Comparison of ENCODE assay signal across 29 cellular contexts in the genomic region with DNA sequence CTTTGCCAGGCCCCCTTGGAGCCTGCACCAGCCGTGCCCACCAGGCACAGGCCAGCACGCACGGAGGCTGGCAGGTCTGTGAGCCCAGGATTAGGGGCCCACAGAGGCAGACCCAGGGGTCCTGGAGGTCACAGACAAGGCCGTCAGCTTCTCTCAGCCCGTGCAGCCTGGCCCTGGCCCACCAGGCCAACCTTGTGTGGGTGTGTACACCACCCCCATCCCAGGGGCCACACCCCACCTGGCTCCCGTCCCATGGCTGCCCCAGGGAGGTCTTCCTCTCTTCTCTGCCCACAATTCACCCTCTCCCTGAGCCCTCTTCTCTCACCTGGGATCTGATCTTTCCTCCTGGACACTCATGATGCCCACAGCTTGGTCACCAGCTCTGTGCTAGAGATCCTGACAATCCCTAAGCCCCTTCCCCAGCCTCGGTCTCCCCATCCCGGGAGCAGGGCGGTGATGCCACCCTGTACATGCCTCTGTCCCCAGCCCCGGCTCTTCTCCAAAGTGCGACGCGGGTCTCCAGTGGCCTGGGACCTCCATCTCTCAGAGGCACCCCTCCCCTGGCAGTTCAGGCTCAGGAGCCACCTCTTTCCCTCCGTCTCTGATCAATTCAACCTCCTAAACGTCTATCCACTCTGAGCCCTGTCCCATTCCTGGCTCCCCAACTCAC. TPM values are rescaled to one million over a fixed set of nuclear protein-coding genes. Genes with fewer than 3 reads are reported as not detected.
A peak's percentile ranks its signal among the peaks of the same experiment; 100 is the strongest.
DNase-seq lines count a peak whose midpoint lies in the region; TF ChIP-seq lines count a peak whose summit lies in the region.
"Had no signal": no experiment of that assay in that cellular context is flagged by ENCODE, and none has a peak within 500 bp of the region (broad histone marks: within the 10 kb centered on the region; RNA-seq: fewer than 3 reads in every experiment).

No MANE protein-coding gene starts in this region.

- H3K9me3 Mint-ChIP-seq in activated naive CD4-positive, alpha-beta T cell treated with anti-CD3 and anti-CD28 coated beads, Interleukin-2, amount 50 U/mL, for 24 hours = no peaks in the 10 kb centered on the region
- peaks cover 4% of the 10 kb centered on the region for H3K9me3 Mint-ChIP-seq in activated T-helper 1 cell treated with anti-CD3 and anti-CD28 coated beads, Interleukin-12 subunit alpha, Interleukin-12 subunit beta, Interleukin-2, Interleukin-4 antibody, amounts not matched to agents 30 ng/mL and 10 ng/mL and 1 ng/mL, durations not matched to agents 14 hours and 24 hours and 36 hours
- peaks cover 37% of the 10 kb centered on the region for H3K9me3 Mint-ChIP-seq in nephron progenitor cell
- H3K9me3 Mint-ChIP-seq in type B pancreatic cell = peaks cover 8% of the 10 kb centered on the region

- no peak overlapping the region for H3K4me3 Mint-ChIP-seq in activated naive CD4-positive, alpha-beta T cell treated with anti-CD3 and anti-CD28 coated beads, Interleukin-2, amount 50 U/mL, for 24 hours
- no peak overlapping the region for H3K4me3 Mint-ChIP-seq in activated T-helper 1 cell treated with anti-CD3 and anti-CD28 coated beads, Interleukin-12 subunit alpha, Interleukin-12 subunit beta, Interleukin-2, Interleukin-4 antibody, amounts not matched to agents 30 ng/mL and 10 ng/mL and 1 ng/mL, durations not matched to agents 14 hours and 24 hours and 36 hours
- H3K4me3 Mint-ChIP-seq in nephron progenitor cell (peak overlapping the region; percentile 18), type B pancreatic cell (peak overlapping the region; percentile 77)
- H3K4me3 Mint-ChIP-seq: activated CD8-positive, alpha-beta memory T cell treated with anti-CD3 and anti-CD28 coated beads, Interleukin-2, amount 10 ng/mL, durations not matched to agents 7 days and 5 days; activated T-cell treated with anti-CD3 and anti-CD28 coated beads, Interleukin-2, amount 50 U/mL, for 4 hours had no signal

- peak overlapping the region; percentile 47 for H3K27ac Mint-ChIP-seq in activated naive CD4-positive, alpha-beta T cell treated with anti-CD3 and anti-CD28 coated beads, Interleukin-2, amount 50 U/mL, for 24 hours
- peak overlapping the region; percentile 76 for H3K27ac Mint-ChIP-seq in activated T-helper 1 cell treated with anti-CD3 and anti-CD28 coated beads, Interleukin-12 subunit alpha, Interleukin-12 subunit beta, Interleukin-2, Interleukin-4 antibody, amounts not matched to agents 30 ng/mL and 10 ng/mL and 1 ng/mL, durations not matched to agents 14 hours and 24 hours and 36 hours
- H3K27ac Mint-ChIP-seq in nephron progenitor cell = no peak overlapping the region
- peak overlapping the region; percentile 82 for H3K27ac Mint-ChIP-seq in type B pancreatic cell
- H3K27ac Mint-ChIP-seq: activated CD8-positive, alpha-beta memory T cell treated with anti-CD3 and anti-CD28 coated beads, Interleukin-2, amount 10 ng/mL, durations not matched to agents 7 days and 5 days; memory B cell had no signal

- no peak overlapping the region for H3K4me2 ChIP-seq in mesenchymal stem cell (ENCODE audit: low read length, poor library complexity, severe bottlenecking)

- TF ChIP-seq CTCF in nephron progenitor cell (IDR thresholded peaks at IDR 0.05) (no peak), type B pancreatic cell (conservative IDR thresholded peaks at IDR 0.05) (no peak)

- H3K9ac ChIP-seq in mesenchymal stem cell (ENCODE audit: low read length) = no peak overlapping the region

- H3K79me1 ChIP-seq in mesenchymal stem cell (replicated peaks; ENCODE audit: low read length, poor library complexity, severe bottlenecking) = peaks cover 2% of the 10 kb centered on the region

- H3K36me3 Mint-ChIP-seq in activated naive CD4-positive, alpha-beta T cell treated with anti-CD3 and anti-CD28 coated beads, Interleukin-2, amount 50 U/mL, for 24 hours = no peaks in the 10 kb centered on the region
- H3K36me3 Mint-ChIP-seq in activated T-helper 1 cell treated with anti-CD3 and anti-CD28 coated beads, Interleukin-12 subunit alpha, Interleukin-12 subunit beta, Interleukin-2, Interleukin-4 antibody, amounts not matched to agents 30 ng/mL and 10 ng/mL and 1 ng/mL, durations not matched to agents 14 hours and 24 hours and 36 hours (ENCODE audit: low read depth) = peaks cover 1% of the 10 kb centered on the region
- H3K36me3 Mint-ChIP-seq in nephron progenitor cell (ENCODE audit: low read depth) (peaks cover 14% of the 10 kb centered on the region), type B pancreatic cell (peaks cover 8% of the 10 kb centered on the region)
- H3K36me3 Mint-ChIP-seq: activated CD8-positive, alpha-beta memory T cell treated with anti-CD3 and anti-CD28 coated beads, Interleukin-2, amount 10 ng/mL, durations not matched to agents 7 days and 5 days; CD4-positive, alpha-beta memory T cell had no signal

- no peak overlapping the region for H3K27ac ChIP-seq in mesenchymal stem cell (ENCODE audit: low read length, poor library complexity, severe bottlenecking)
- H3K27ac ChIP-seq: skin epidermis, testis, uterus had no signal

- H3K4me1 ChIP-seq in mesenchymal stem cell (ENCODE audit: control insufficient read depth, insufficient read depth, low read depth, low read length) = peaks cover 27% of the 10 kb centered on the region

- no peak overlapping the region for H4K91ac ChIP-seq in mesenchymal stem cell (ENCODE audit: low read length)

- H4K8ac ChIP-seq in mesenchymal stem cell (ENCODE audit: low read length) = no peak overlapping the region

- no peak for DNase-seq in activated naive CD4-positive, alpha-beta T cell (lab: John Stamatoyannopoulos, UW)
- DNase-seq in activated T-helper 1 cell treated with anti-CD3 and anti-CD28 coated beads, Interleukin-12 subunit alpha, Interleukin-12 subunit beta, Interleukin-2, Interleukin-4 antibody, amounts not matched to agents 30 ng/mL and 10 ng/mL and 1 ng/mL, durations not matched to agents 14 hours and 24 hours and 36 hours (ENCODE audit: low spot score) = no peak
- DNase-seq in nephron progenitor cell (no peak), type B pancreatic cell (ENCODE audit: extremely low spot score, unreplicated experiment) (no peak), mesenchymal stem cell (no peak), GOT3 (lab: John Stamatoyannopoulos, UW) (no peak), NCI-H1092 (lab: John Stamatoyannopoulos, UW) (no peak)
- DNase-seq: activated CD4-positive, alpha-beta T cell treated with anti-CD3 and anti-CD28 coated beads, Interleukin-2, amount 50 U/mL, for 4 hours; activated CD4-positive, CD25-positive, alpha-beta regulatory T cell; activated CD8-positive, alpha-beta memory T cell treated with anti-CD3 and anti-CD28 coated beads, Interleukin-2, amount 10 ng/mL, durations not matched to agents 7 days and 5 days; activated T-cell treated with anti-CD3 and anti-CD28 coated beads, Interleukin-2, amount 50 U/mL, for 4 hours; AML-193; CD4-positive, alpha-beta memory T cell; hypothalamus; Kasumi-1; left colon; MV-4-11; NCI-H146; NCI-H446; NCI-H774; SIG-M5; stimulated activated naive CD4-positive, alpha-beta T cell treated with Interleukin-2 at 50 U/mL for 16 hours; testis; uterus had no signal

- H3K9me3 ChIP-seq in mesenchymal stem cell (ENCODE audit: control insufficient read depth, low read length) = peaks cover 9% of the 10 kb centered on the region
- H3K9me3 ChIP-seq: testis, uterus had no signal

- WGBS in mesenchymal stem cell = 89% methylated on average over 15 of the region's 15 CpGs

- H3K4ac ChIP-seq in mesenchymal stem cell (ENCODE audit: low read depth in 1 of 2, low read length in 2 of 2) = no peak overlapping the region

- H3K27me3 ChIP-seq in mesenchymal stem cell (ENCODE audit: control insufficient read depth in 1 of 2, insufficient read depth in 1 of 2, low read length in 2 of 2) = peaks cover 13 to 55% of the 10 kb centered on the region in 2 experiments
- H3K27me3 ChIP-seq: testis, uterus had no signal

- no peak overlapping the region for H2BK120ac ChIP-seq in mesenchymal stem cell (ENCODE audit: low read depth, low read length)

- H3K36me3 ChIP-seq in mesenchymal stem cell (ENCODE audit: control insufficient read depth in 1 of 2, insufficient read depth in 2 of 2, low read depth in 1 of 2, low read length in 2 of 2) = no peaks in the 10 kb centered on the region
- H3K36me3 ChIP-seq: uterus had no signal

- H3K27me3 Mint-ChIP-seq in activated naive CD4-positive, alpha-beta T cell treated with anti-CD3 and anti-CD28 coated beads, Interleukin-2, amount 50 U/mL, for 24 hours = no peaks in the 10 kb centered on the region
- peaks cover 6% of the 10 kb centered on the region for H3K27me3 Mint-ChIP-seq in activated T-helper 1 cell treated with anti-CD3 and anti-CD28 coated beads, Interleukin-12 subunit alpha, Interleukin-12 subunit beta, Interleukin-2, Interleukin-4 antibody, amounts not matched to agents 30 ng/mL and 10 ng/mL and 1 ng/mL, durations not matched to agents 14 hours and 24 hours and 36 hours (ENCODE audit: insufficient read depth)
- H3K27me3 Mint-ChIP-seq in nephron progenitor cell (ENCODE audit: low read depth, poor library complexity) (peaks cover 30% of the 10 kb centered on the region), type B pancreatic cell (no peaks in the 10 kb centered on the region)

- no peak overlapping the region for H3K4me3 ChIP-seq in mesenchymal stem cell (ENCODE audit: insufficient read depth in 1 of 2, low read depth in 1 of 2, low read length in 2 of 2)
- H3K4me3 ChIP-seq: skin epidermis, testis, uterus had no signal

- no peak overlapping the region for H2BK15ac ChIP-seq in mesenchymal stem cell (ENCODE audit: low read depth, poor library complexity, severe bottlenecking)

- H3K18ac ChIP-seq in mesenchymal stem cell (ENCODE audit: low read depth in 1 of 2, low read length in 2 of 2) = no peak overlapping the region

- H2BK5ac ChIP-seq in mesenchymal stem cell (ENCODE audit: low read depth, low read length, poor library complexity, severe bottlenecking) = no peak overlapping the region

- no peak overlapping the region for H2AFZ ChIP-seq in mesenchymal stem cell (ENCODE audit: low read depth, low read length)

- intact Hi-C loops in activated T-helper 1 cell treated with anti-CD3 and anti-CD28 coated beads, Interleukin-12 subunit alpha, Interleukin-12 subunit beta, Interleukin-2, Interleukin-4 antibody, amounts not matched to agents 30 ng/mL and 10 ng/mL and 1 ng/mL, durations not matched to agents 14 hours and 24 hours and 36 hours (cut with micrococcal nuclease) = no loop called here

- no peak overlapping the region for H3K14ac ChIP-seq in mesenchymal stem cell (ENCODE audit: low read length in 2 of 2)

- peak overlapping the region in 1 of 2 experiments; percentile 24 for H3K23ac ChIP-seq in mesenchymal stem cell (ENCODE audit: low read length in 2 of 2)

- H2BK12ac ChIP-seq in mesenchymal stem cell (ENCODE audit: low read length in 2 of 2) = no peak overlapping the region

- H3K4me1 Mint-ChIP-seq in activated naive CD4-positive, alpha-beta T cell treated with anti-CD3 and anti-CD28 coated beads, Interleukin-2, amount 50 U/mL, for 24 hours = peaks cover 9% of the 10 kb centered on the region
- peaks cover 10% of the 10 kb centered on the region for H3K4me1 Mint-ChIP-seq in activated T-helper 1 cell treated with anti-CD3 and anti-CD28 coated beads, Interleukin-12 subunit alpha, Interleukin-12 subunit beta, Interleukin-2, Interleukin-4 antibody, amounts not matched to agents 30 ng/mL and 10 ng/mL and 1 ng/mL, durations not matched to agents 14 hours and 24 hours and 36 hours (ENCODE audit: low read depth)
- H3K4me1 Mint-ChIP-seq in nephron progenitor cell (peaks cover 18% of the 10 kb centered on the region), type B pancreatic cell (ENCODE audit: unreplicated experiment) (peaks cover 5% of the 10 kb centered on the region)

- H2AK5ac ChIP-seq in mesenchymal stem cell (ENCODE audit: low read length, severe bottlenecking) = no peak overlapping the region

RNA-seq across cellular contexts. Expression of a gene that starts 31.1 kb away (rescaled TPM):
- 24.6 and 24.9 TPM in 2 replicates for total RNA-seq in activated T-helper 1 cell treated with anti-CD3 and anti-CD28 coated beads, Interleukin-12 subunit alpha, Interleukin-12 subunit beta, Interleukin-2, Interleukin-4 antibody, amounts not matched to agents 30 ng/mL and 10 ng/mL and 1 ng/mL, durations not matched to agents 14 hours and 24 hours and 36 hours
- 0.24 and 0.33 TPM in 2 replicates for total RNA-seq in type B pancreatic cell (ENCODE audit: low replicate concordance)
- 0.03 TPM for polyA plus RNA-seq in mesenchymal stem cell (2013, experiment 1 of 2)
- 0.01 TPM for polyA plus RNA-seq in mesenchymal stem cell (2013, experiment 2 of 2)
- total RNA-seq: A673, HepG2 had no signal
- polyA plus RNA-seq: HepG2 had no signal

Comparison
In these comparisons a context has a peak if more than half of its experiments do, and no peak if none do; other contexts are left out.
1. H3K4me3 Mint-ChIP-seq: peak in nephron progenitor cell (single experiment) and type B pancreatic cell (single experiment); none in activated naive CD4-positive, alpha-beta T cell treated with anti-CD3 and anti-CD28 coated beads, Interleukin-2, amount 50 U/mL, for 24 hours (single experiment) and activated T-helper 1 cell treated with anti-CD3 and anti-CD28 coated beads, Interleukin-12 subunit alpha, Interleukin-12 subunit beta, Interleukin-2, Interleukin-4 antibody, amounts not matched to agents 30 ng/mL and 10 ng/mL and 1 ng/mL, durations not matched to agents 14 hours and 24 hours and 36 hours (single experiment).
2. RNA of a gene that starts 31.1 kb away (total RNA-seq): 24.6 to 24.9 TPM in activated T-helper 1 cell treated with anti-CD3 and anti-CD28 coated beads, Interleukin-12 subunit alpha, Interleukin-12 subunit beta, Interleukin-2, Interleukin-4 antibody, amounts not matched to agents 30 ng/mL and 10 ng/mL and 1 ng/mL, durations not matched to agents 14 hours and 24 hours and 36 hours; 0.24 to 0.33 TPM in type B pancreatic cell; every median in the first group is over 10 times any median in the second.